In the genomic region with DNA sequence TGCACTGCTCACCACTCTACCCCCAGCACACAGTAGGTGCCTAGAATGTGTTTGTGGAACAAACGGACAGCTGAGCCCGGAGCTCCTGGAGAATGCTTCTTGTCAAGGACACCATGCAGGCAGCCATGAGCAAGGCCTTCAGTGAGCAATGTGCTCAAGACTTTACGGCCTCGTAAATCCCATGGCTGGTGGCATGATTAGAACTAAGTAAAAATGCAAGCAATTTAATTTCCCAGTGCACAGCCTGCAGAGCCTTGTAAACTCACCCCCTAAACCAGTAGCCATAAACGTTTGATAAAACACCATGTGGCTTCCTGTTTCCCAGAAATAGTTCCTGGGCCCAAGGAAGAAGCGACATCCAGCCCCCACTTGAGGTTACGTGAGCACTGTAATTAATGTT, we compare ENCODE assay signal across 17 cellular contexts.
"Had no signal": no experiment of that assay in that cellular context is flagged by ENCODE, and none has a peak within 500 bp of the region (broad histone marks: within the 10 kb centered on the region; RNA-seq: fewer than 3 reads in every experiment).

No MANE protein-coding gene starts in this region.

- H3K9me3 ChIP-seq: lower lobe of right lung had no signal

- H3K27ac ChIP-seq: epithelial cell of prostate, foreskin keratinocyte, lower lobe of right lung, parathyroid adenoma had no signal

- H3K4me1 ChIP-seq: lower lobe of right lung, parathyroid adenoma had no signal

- DNase-seq: activated B cell treated with CpG ODN at 0.5 μM for 24 hours; activated CD4-positive, alpha-beta memory T cell treated with anti-CD3 and anti-CD28 coated beads, Interleukin-2, amount 10 ng/mL, durations not matched to agents 7 days and 5 days; activated CD4-positive, alpha-beta T cell treated with anti-CD3 and anti-CD28 coated beads for 48 hours; activated naive CD4-positive, alpha-beta T cell treated with Interleukin-2 at 50 U/mL for 16 hours; activated T-cell treated with anti-CD3 and anti-CD28 coated beads, Interleukin-2, amount 50 U/mL, for 24 hours; caudate nucleus; foreskin keratinocyte; glutamatergic neuron; hippocampal formation; left colon; lower lobe of right lung; retina; stimulated activated CD8-positive, alpha-beta memory T cell treated with anti-CD3 and anti-CD28 coated beads, Interleukin-4, amount 100 ng/mL, for 48 hours; stimulated activated naive CD4-positive, alpha-beta T cell; T-helper 2 cell had no signal

- H2AFZ ChIP-seq: parathyroid adenoma had no signal

- H3K79me2 ChIP-seq: parathyroid adenoma had no signal

- H3K36me3 ChIP-seq: lower lobe of right lung had no signal

- H3K27me3 ChIP-seq: foreskin keratinocyte had no signal

- H3K9ac ChIP-seq: parathyroid adenoma had no signal

- H3K4me3 ChIP-seq: lower lobe of right lung had no signal
